14 cellular contexts compared by ENCODE assay signal in genomic region chr4:122658818-122659295, GRCh38. TPM values are rescaled to one million over a fixed set of nuclear protein-coding genes. Genes with fewer than 3 reads are reported as not detected.
DNase-seq lines count a peak whose midpoint lies in the region; ATAC-seq and TF ChIP-seq lines count a peak whose summit lies in the region.
"Had no signal": no experiment of that assay in that cellular context is flagged by ENCODE, and none has a peak within 500 bp of the region (broad histone marks: within the 10 kb centered on the region; RNA-seq: fewer than 3 reads in every experiment).

No MANE protein-coding gene starts in this region.

- peak; percentile 54 for DNase-seq in GM13977 (ENCODE audit: low spot score)
- DNase-seq in GM19240 (ENCODE audit: insufficient read length, low spot score): peak; percentile 3
- no peak for DNase-seq in NCI-H1694 treated with DMSO at 0.1 percent for 48 hours (lab: John Stamatoyannopoulos, UW)
- no peak for DNase-seq in T1000 (lab: John Stamatoyannopoulos, UW)
- DNase-seq in NCI-H128 (lab: John Stamatoyannopoulos, UW; ENCODE audit: unreplicated experiment): no peak
- no peak for DNase-seq in neural progenitor cell (ENCODE audit: low spot score)
- DNase-seq: anterior cingulate cortex; naive B cell; NCI-H2029 treated with DMSO at 0.1 percent for 48 hours; stimulated activated CD4-positive, alpha-beta T cell treated with anti-CD3 and anti-CD28 coated beads, Interleukin-12 subunit alpha, Interleukin-12 subunit beta, amount 100 ng/mL, for 4 hours had no signal

- H3K9me3 ChIP-seq in neural progenitor cell (ENCODE audit: low read depth): no peaks in the 10 kb centered on the region

- TF ChIP-seq CTCF in GM13977 (IDR thresholded peaks at IDR 0.05; ENCODE audit: extremely low read depth, insufficient read depth, missing control alignments): no peak
- TF ChIP-seq CTCF in neural progenitor cell (IDR thresholded peaks at IDR 0.05): no peak

- no peak overlapping the region for H3K9ac ChIP-seq in neural progenitor cell

- no peak overlapping the region for H2AFZ ChIP-seq in neural progenitor cell (replicated peaks)

- H3K36me3 ChIP-seq in neural progenitor cell: no peaks in the 10 kb centered on the region

- no peaks in the 10 kb centered on the region for H3K4me1 ChIP-seq in neural progenitor cell

- H3K27ac ChIP-seq in neural progenitor cell: no peak overlapping the region

- no peak overlapping the region for H3K4me3 ChIP-seq in neural progenitor cell

- no peaks in the 10 kb centered on the region for H3K36me3 Mint-ChIP-seq in neural progenitor cell
- H3K36me3 Mint-ChIP-seq: CD4-positive, CD25-positive, alpha-beta regulatory T cell; stimulated activated memory B cell treated with anti-CD40 and anti-IgM and Interleukin-4, amounts not matched to agents 10 μg/mL and 1 μg/mL and 100 μg/mL, for 72 hours had no signal

- H3K9me3 Mint-ChIP-seq in neural progenitor cell: peaks cover 3% of the 10 kb centered on the region
- H3K9me3 Mint-ChIP-seq: stimulated activated memory B cell treated with anti-CD40 and anti-IgM and Interleukin-4, amounts not matched to agents 10 μg/mL and 1 μg/mL and 100 μg/mL, for 72 hours had no signal

- no peak overlapping the region for H3K4me2 ChIP-seq in neural progenitor cell

- no peaks in the 10 kb centered on the region for H3K79me2 ChIP-seq in neural progenitor cell (ENCODE audit: low read depth)

- peaks cover 2% of the 10 kb centered on the region for H3K27me3 Mint-ChIP-seq in neural progenitor cell (ENCODE audit: insufficient read depth, low read depth)

- H3K27ac Mint-ChIP-seq in neural progenitor cell: no peak overlapping the region
- H3K27ac Mint-ChIP-seq: CD4-positive, CD25-positive, alpha-beta regulatory T cell; naive B cell; stimulated activated memory B cell treated with anti-CD40 and anti-IgM and Interleukin-4, amounts not matched to agents 10 μg/mL and 1 μg/mL and 100 μg/mL, for 72 hours had no signal

- no peaks in the 10 kb centered on the region for H3K4me1 Mint-ChIP-seq in neural progenitor cell
- H3K4me1 Mint-ChIP-seq: CD4-positive, CD25-positive, alpha-beta regulatory T cell; naive B cell; stimulated activated memory B cell treated with anti-CD40 and anti-IgM and Interleukin-4, amounts not matched to agents 10 μg/mL and 1 μg/mL and 100 μg/mL, for 72 hours had no signal

- no peaks in the 10 kb centered on the region for H3F3A ChIP-seq in neural progenitor cell (ENCODE audit: low read depth)

- ATAC-seq in HG02798 (IDR thresholded peaks at IDR 0.05; ENCODE audit: poor library complexity, unreplicated experiment) (peak; percentile 96), HG03575 (IDR thresholded peaks at IDR 0.05; ENCODE audit: extremely low read depth, insufficient number of reproducible peaks, low FRiP score, unreplicated experiment) (peak; percentile 90)
- ATAC-seq: stimulated activated memory B cell treated with anti-CD40 and anti-IgM and Interleukin-4, amounts not matched to agents 10 μg/mL and 1 μg/mL and 100 μg/mL, for 72 hours had no signal

- no peaks in the 10 kb centered on the region for H4K20me1 ChIP-seq in neural progenitor cell (ENCODE audit: low read depth)

- in situ Hi-C loops in GM13977 (cut with MboI; ENCODE audit: low pct_unique_long_range_greater_than_20kb, low sequenced_read_pairs, unreplicated experiment): no loop called here

- H3K4me3 Mint-ChIP-seq in neural progenitor cell: no peak overlapping the region
- H3K4me3 Mint-ChIP-seq: CD4-positive, CD25-positive, alpha-beta regulatory T cell; naive B cell; stimulated activated memory B cell treated with anti-CD40 and anti-IgM and Interleukin-4, amounts not matched to agents 10 μg/mL and 1 μg/mL and 100 μg/mL, for 72 hours had no signal

- H3K27me3 ChIP-seq in neural progenitor cell: no peaks in the 10 kb centered on the region

RNA-seq across cellular contexts. Expression of gene IL21, which starts 38.0 kb away (rescaled TPM):
- not detected in 2 replicates for total RNA-seq in neural progenitor cell (ENCODE audit: low replicate concordance)

Comparison
In these comparisons a context has a peak if more than half of its experiments do, and no peak if none do; other contexts are left out.
1. DNase-seq: peak in GM13977 (single experiment) and GM19240 (single experiment); none in NCI-H1694 treated with DMSO at 0.1 percent for 48 hours (single experiment), T1000 (single experiment), NCI-H128 (single experiment) and neural progenitor cell (single experiment).